ENCODE assay signal across 28 cellular contexts in the genomic region with DNA sequence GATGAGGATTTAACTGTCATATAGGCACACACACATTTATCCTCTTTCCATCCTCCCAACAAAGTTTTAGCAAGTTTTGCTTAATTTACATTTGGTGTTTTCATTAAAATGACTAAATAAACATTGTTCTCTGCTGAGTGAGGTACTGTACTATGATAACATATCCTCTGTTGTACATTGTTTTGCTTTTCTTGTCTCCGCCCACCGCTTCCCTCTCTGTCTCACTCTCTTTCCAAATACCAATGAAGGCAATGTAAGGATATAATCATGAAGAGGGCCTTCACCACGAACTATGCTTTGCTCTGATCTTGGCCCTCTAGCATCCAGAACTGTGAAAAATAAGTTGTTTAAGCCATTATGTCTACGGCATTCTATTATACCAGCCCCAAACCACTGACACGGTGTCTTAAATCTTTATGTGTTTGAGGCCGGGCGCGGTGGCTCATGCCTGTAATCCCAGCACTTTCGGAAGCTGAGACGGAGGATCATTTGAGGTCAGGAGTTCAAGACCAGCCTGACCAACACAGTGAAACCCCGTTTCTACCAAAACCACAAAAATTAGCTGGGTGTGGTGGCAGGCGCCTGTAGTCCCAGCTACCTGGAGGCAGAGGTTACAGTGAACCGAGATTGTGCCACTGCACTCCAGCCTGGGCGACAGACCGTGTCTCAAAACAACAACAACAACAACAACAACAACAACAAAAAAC.
"Had no signal": no experiment of that assay in that cellular context is flagged by ENCODE, and none has a peak within 500 bp of the region (broad histone marks: within the 10 kb centered on the region; RNA-seq: fewer than 3 reads in every experiment).

No MANE protein-coding gene starts in this region.

- H3K27ac ChIP-seq: epithelial cell of prostate, heart right ventricle, left lung, neutrophil, skin epidermis, tibial nerve, uterus, VCaP had no signal

- H3K9me3 ChIP-seq: heart right ventricle, left lung, neutrophil, tibial nerve, uterus had no signal

- DNase-seq: activated CD4-positive, alpha-beta T cell treated with anti-CD3 and anti-CD28 coated beads for 4 hours; activated CD8-positive, alpha-beta memory T cell treated with anti-CD3 and anti-CD28 coated beads, Interleukin-2, amount 50 U/mL, for 4 hours; activated CD8-positive, alpha-beta T cell treated with anti-CD3 and anti-CD28 coated beads for 36 hours; activated effector memory CD4-positive, alpha-beta T cell treated with anti-CD3 and anti-CD28 coated beads, Interleukin-2, amount 50 U/mL, for 16 hours; activated T-cell treated with anti-CD3 and anti-CD28 coated beads, Interleukin-2, amount 50 U/mL, for 48 hours; effector memory CD4-positive, alpha-beta T cell; heart right ventricle; islet precursor cell; left lung; naive thymus-derived CD8-positive, alpha-beta T cell; posterior cingulate gyrus; retina; stimulated activated CD4-positive, alpha-beta T cell treated with anti-CD3 and anti-CD28 coated beads, Interleukin-15, amount 100 ng/mL, for 24 hours; stimulated activated CD4-positive, alpha-beta T cell treated with anti-CD3 and anti-CD28 coated beads, Interleukin-4, amount 100 ng/mL, for 1 hour; stimulated activated naive CD4-positive, alpha-beta T cell; T-cell; T-helper 9 cell; uterus had no signal

- H3K36me3 ChIP-seq: heart right ventricle, left lung, neutrophil, tibial nerve, uterus had no signal

- H3K4me1 Mint-ChIP-seq: central memory CD8-positive, alpha-beta T cell; memory B cell had no signal

- H3K27ac Mint-ChIP-seq: activated CD8-positive, alpha-beta T cell treated with anti-CD3 and anti-CD28 coated beads for 36 hours; activated naive CD4-positive, alpha-beta T cell treated with anti-CD3 and anti-CD28 coated beads, Interleukin-2, amount 50 U/mL, for 72 hours; brain; memory B cell; naive thymus-derived CD8-positive, alpha-beta T cell; T-cell had no signal

- FAIRE-seq: frontal cortex had no signal

- ATAC-seq: activated CD8-positive, alpha-beta T cell treated with anti-CD3 and anti-CD28 coated beads for 36 hours; activated naive CD4-positive, alpha-beta T cell treated with anti-CD3 and anti-CD28 coated beads, Interleukin-2, amount 50 U/mL, for 72 hours; heart right ventricle; left lung; naive thymus-derived CD8-positive, alpha-beta T cell; T-cell had no signal

- H3K4me3 ChIP-seq: heart right ventricle, left lung, skin epidermis, tibial nerve, uterus had no signal

- H3K4me3 Mint-ChIP-seq: activated CD8-positive, alpha-beta T cell treated with anti-CD3 and anti-CD28 coated beads for 36 hours; brain; central memory CD8-positive, alpha-beta T cell; memory B cell; naive thymus-derived CD8-positive, alpha-beta T cell; T-cell had no signal

- H3K9me3 Mint-ChIP-seq: activated CD8-positive, alpha-beta T cell treated with anti-CD3 and anti-CD28 coated beads for 36 hours; activated naive CD4-positive, alpha-beta T cell treated with anti-CD3 and anti-CD28 coated beads, Interleukin-2, amount 50 U/mL, for 72 hours; central memory CD8-positive, alpha-beta T cell; memory B cell; naive thymus-derived CD8-positive, alpha-beta T cell; T-cell had no signal

- H3K4me1 ChIP-seq: left lung, tibial nerve, uterus had no signal

- H3K27me3 Mint-ChIP-seq: activated CD8-positive, alpha-beta T cell treated with anti-CD3 and anti-CD28 coated beads for 36 hours; brain; central memory CD8-positive, alpha-beta T cell; memory B cell; naive thymus-derived CD8-positive, alpha-beta T cell had no signal

- H3K27me3 ChIP-seq: heart right ventricle, left lung, neutrophil, tibial nerve, uterus had no signal

- H3K36me3 Mint-ChIP-seq: activated naive CD4-positive, alpha-beta T cell treated with anti-CD3 and anti-CD28 coated beads, Interleukin-2, amount 50 U/mL, for 72 hours; brain; memory B cell; naive thymus-derived CD8-positive, alpha-beta T cell; T-cell had no signal
